Comparison of ENCODE assay signal across 25 cellular contexts in genomic region chr5:72425995-72426394, GRCh38.
DNase-seq lines count a peak whose midpoint lies in the region; ATAC-seq, FAIRE-seq and TF ChIP-seq lines count a peak whose summit lies in the region.
"Had no signal": no experiment of that assay in that cellular context is flagged by ENCODE, and none has a peak within 500 bp of the region (broad histone marks: within the 10 kb centered on the region; RNA-seq: fewer than 3 reads in every experiment).

No MANE protein-coding gene starts in this region.

- no TSS peak for BruUV-seq in K562 (replicated peaks; lab: Mats Ljungman, UMichigan)

- H3K9me3 ChIP-seq in A549 (no peaks in the 10 kb centered on the region), K562 (replicated peaks; ENCODE audit: control insufficient read depth, insufficient read depth, low read depth, low read length) (no peaks in the 10 kb centered on the region), tibial artery (no peaks in the 10 kb centered on the region)
- H3K9me3 ChIP-seq: BE2C; BLaER1 treated with 17β-estradiol and CSF1 and Interleukin-3, amounts not matched to agents 10 nM and 100 nM had no signal

- no peaks in the 10 kb centered on the region for H3K9me3 Mint-ChIP-seq in activated T-helper 2 cell treated with anti-CD3 and anti-CD28 coated beads, Interferon-gamma antibody, Interleukin-2, Interleukin-4, amounts not matched to agents 10 μg/mL and 5 μg/mL and 100 μg/mL, durations not matched to agents 14 hours and 24 hours and 36 hours
- H3K9me3 Mint-ChIP-seq: CD14-positive monocyte; CD4-positive, alpha-beta T cell; GM23338; H9 had no signal

- H3K27ac Mint-ChIP-seq in activated T-helper 2 cell treated with anti-CD3 and anti-CD28 coated beads, Interferon-gamma antibody, Interleukin-2, Interleukin-4, amounts not matched to agents 10 μg/mL and 5 μg/mL and 100 μg/mL, durations not matched to agents 14 hours and 24 hours and 36 hours, result no peak overlapping the region
- H3K27ac Mint-ChIP-seq: CD14-positive monocyte; CD4-positive, alpha-beta T cell; GM23338; H9 had no signal

- no peaks in the 10 kb centered on the region for H3K79me2 ChIP-seq in K562 (ENCODE audit: control insufficient read depth, insufficient read depth, low read length)

- H3K9me1 ChIP-seq in K562 (ENCODE audit: control insufficient read depth, insufficient read depth, low read length), result no peaks in the 10 kb centered on the region

- H3K27ac ChIP-seq in A549 (no peak overlapping the region), K562 (ENCODE audit: extremely low read depth, low read depth, low read length) (no peak overlapping the region), tibial artery (peak overlapping the region; percentile 68 to 72), dorsolateral prefrontal cortex (no peak overlapping the region)
- H3K27ac ChIP-seq: 22Rv1; BLaER1 treated with 17β-estradiol and CSF1 and Interleukin-3, amounts not matched to agents 10 nM and 100 nM had no signal

- H3K4me3 ChIP-seq in A549 (no peak overlapping the region), K562 (no peak overlapping the region), tibial artery (no peak overlapping the region), dorsolateral prefrontal cortex (no peak overlapping the region)
- H3K4me3 ChIP-seq: BLaER1 treated with 17β-estradiol and CSF1 and Interleukin-3, amounts not matched to agents 10 nM and 100 nM; GM23338 had no signal

- FAIRE-seq in A549 (lab: Jason Lieb, UNC) (peak; percentile 43), K562 (lab: Jason Lieb, UNC) (no peak)
- FAIRE-seq: A204.1, D721Med, GM12891, GM18507 had no signal

- H3K4me2 ChIP-seq in A549, result no peak overlapping the region
- H3K4me2 ChIP-seq in K562 (ENCODE audit: insufficient read depth, low read length), result no peak overlapping the region
- H3K4me2 ChIP-seq: BLaER1 treated with 17β-estradiol and CSF1 and Interleukin-3, amounts not matched to agents 10 nM and 100 nM; GM23338 had no signal

- 0 out of 3 replicates have a peak, but pooled peaks cover 7% of the 10 kb centered on the region for H3K4me1 ChIP-seq in A549
- H3K4me1 ChIP-seq in K562 (replicated peaks in 1 of 2; ENCODE audit: control insufficient read depth in 2 of 2, insufficient read depth in 2 of 2, low read length in 2 of 2), result no peaks in the 10 kb centered on the region; a peak in 1 of 5 replicates
- peaks cover 0 to 44% (median 17%) of the 10 kb centered on the region in 4 donors for H3K4me1 ChIP-seq in tibial artery
- H3K4me1 ChIP-seq: BE2C; BLaER1 treated with 17β-estradiol and CSF1 and Interleukin-3, amounts not matched to agents 10 nM and 100 nM had no signal

- TF ChIP-seq RAD21 in A549 (conservative IDR thresholded peaks at IDR 0.05 in 1 of 2, IDR thresholded peaks at IDR 0.05 in 1 of 2) (no peak), K562 (CRISPR knock-in tag; conservative IDR thresholded peaks at IDR 0.05 in 1 of 2, IDR thresholded peaks at IDR 0.05 in 1 of 2) (no peak)

- no peaks in the 10 kb centered on the region for H3K36me3 ChIP-seq in K562 (ENCODE audit: control insufficient read depth, insufficient read depth, low read length)
- no peaks in the 10 kb centered on the region for H3K36me3 ChIP-seq in tibial artery
- H3K36me3 ChIP-seq: BE2C; BLaER1 treated with 17β-estradiol and CSF1 and Interleukin-3, amounts not matched to agents 10 nM and 100 nM had no signal

- TF ChIP-seq POLR2A in A549 (IDR thresholded peaks at IDR 0.05; ENCODE audit: low read length) (no peak), K562 (conservative IDR thresholded peaks at IDR 0.05) (no peak)

- in situ Hi-C loops in K562 (cut with MboI), result no loop called here

- TF ChIP-seq CTCF in A549 (IDR thresholded peaks at IDR 0.05), result no peak
- no peak for TF ChIP-seq CTCF in K562 (IDR thresholded peaks at IDR 0.05 in 2 of 3, conservative IDR thresholded peaks at IDR 0.05 in 1 of 3; ENCODE audit: insufficient read depth in 2 of 3, low read depth in 1 of 3, low read length in 3 of 3)
- no peak for TF ChIP-seq CTCF in tibial artery (IDR thresholded peaks at IDR 0.05)
- TF ChIP-seq CTCF in dorsolateral prefrontal cortex (IDR thresholded peaks at IDR 0.05 in 54 of 56, conservative IDR thresholded peaks at IDR 0.05 in 2 of 56; ENCODE audit: low read depth in 1 of 56, partially characterized antibody in 56 of 56), result no peak

- no peaks in the 10 kb centered on the region for H3K36me3 Mint-ChIP-seq in activated T-helper 2 cell treated with anti-CD3 and anti-CD28 coated beads, Interferon-gamma antibody, Interleukin-2, Interleukin-4, amounts not matched to agents 10 μg/mL and 5 μg/mL and 100 μg/mL, durations not matched to agents 14 hours and 24 hours and 36 hours (ENCODE audit: low read depth)
- H3K36me3 Mint-ChIP-seq: CD14-positive monocyte; CD8-positive, alpha-beta memory T cell had no signal

- CTCF ChIA-PET in A549 (lab: Yijun Ruan, JAX), result interaction anchor here (0.7 to 1.7 kb wide), 2 partner anchors 13 to 106 kb away, joined by 3 to 6 read pairs; no protein-coding TSS in a partner anchor
- CTCF ChIA-PET in K562 (lab: Yijun Ruan, JAX; ENCODE audit: low intra/inter-chr PET ratio), result no interaction called here

- no peaks in the 10 kb centered on the region for H4K20me1 ChIP-seq in K562 (replicated peaks; ENCODE audit: control insufficient read depth, insufficient read depth, low read length)
- H4K20me1 ChIP-seq: BLaER1 treated with 17β-estradiol and CSF1 and Interleukin-3, amounts not matched to agents 10 nM and 100 nM had no signal

- no peaks in the 10 kb centered on the region for H3K4me1 Mint-ChIP-seq in activated T-helper 2 cell treated with anti-CD3 and anti-CD28 coated beads, Interferon-gamma antibody, Interleukin-2, Interleukin-4, amounts not matched to agents 10 μg/mL and 5 μg/mL and 100 μg/mL, durations not matched to agents 14 hours and 24 hours and 36 hours (ENCODE audit: low read depth)
- H3K4me1 Mint-ChIP-seq: CD14-positive monocyte; CD8-positive, alpha-beta memory T cell had no signal

- no peak overlapping the region for H3K9ac ChIP-seq in K562 (ENCODE audit: insufficient read depth in 1 of 2, low read depth in 2 of 2, low read length in 2 of 2)
- H3K9ac ChIP-seq: BLaER1 treated with 17β-estradiol and CSF1 and Interleukin-3, amounts not matched to agents 10 nM and 100 nM had no signal

- intact Hi-C loops in K562 (cut with micrococcal nuclease) (no loop called here), tibial artery (cut with DNase I; ENCODE audit: low total_unique reads) (no loop called here), dorsolateral prefrontal cortex (cut with DNase I) (no loop called here)
- intact Hi-C loops in activated T-helper 2 cell treated with anti-CD3 and anti-CD28 coated beads, Interferon-gamma antibody, Interleukin-2, Interleukin-4, amounts not matched to agents 10 μg/mL and 5 μg/mL and 100 μg/mL, durations not matched to agents 14 hours and 24 hours and 36 hours (cut with micrococcal nuclease), result no loop called here

- POLR2A ChIA-PET in A549 (lab: Yijun Ruan, JAX), result no interaction called here
- POLR2A ChIA-PET in K562 (lab: Yijun Ruan, JAX), result interaction anchor here (1.2 kb wide), 1 partner anchor 14 kb away, joined by 3 read pairs; no protein-coding TSS in a partner anchor

- TF ChIP-seq EP300 in A549 (IDR thresholded peaks at IDR 0.05) (no peak), K562 (IDR thresholded peaks at IDR 0.05; ENCODE audit: low read length) (no peak)

- ATAC-seq in A549, result no peak
- ATAC-seq in K562, result no peak
- ATAC-seq: GM23338, HCT116 had no signal

- no peak for DNase-seq in A549 (ENCODE audit: low read depth in 1 of 2, low spot score in 1 of 2)
- DNase-seq in OCI-M1 (lab: John Stamatoyannopoulos, UW), result peak; percentile 15
- peak in 1 of 4 experiments; percentile 12 for DNase-seq in K562 (ENCODE audit: extremely low read depth in 1 of 4, low spot score in 3 of 4)
- no peak for DNase-seq in tibial artery
- no peak for DNase-seq in dorsolateral prefrontal cortex
- DNase-seq in activated T-helper 2 cell treated with anti-CD3 and anti-CD28 coated beads, Interferon-gamma antibody, Interleukin-2, Interleukin-4, amounts not matched to agents 10 μg/mL and 5 μg/mL and 100 μg/mL, durations not matched to agents 14 hours and 24 hours and 36 hours (ENCODE audit: low spot score), result no peak
- no peak for DNase-seq in NCI-H1694 treated with DMSO at 0.1 percent for 48 hours (lab: John Stamatoyannopoulos, UW)
- DNase-seq: ACHN; AML-193; BE2C; CD4-positive, alpha-beta T cell; CD8-positive, alpha-beta memory T cell; DMS 273 treated with DMSO at 0.1 percent for 48 hours; DMS79; GF-D8; H9 had no signal

- H3K27me3 Mint-ChIP-seq in activated T-helper 2 cell treated with anti-CD3 and anti-CD28 coated beads, Interferon-gamma antibody, Interleukin-2, Interleukin-4, amounts not matched to agents 10 μg/mL and 5 μg/mL and 100 μg/mL, durations not matched to agents 14 hours and 24 hours and 36 hours (ENCODE audit: low read depth), result peaks cover 14% of the 10 kb centered on the region

- H3K27me3 ChIP-seq in K562 (ENCODE audit: control insufficient read depth in 2 of 2, insufficient read depth in 2 of 2, low read length in 2 of 2), result no peaks in the 10 kb centered on the region; a peak in 2 of 5 replicates
- no peaks in the 10 kb centered on the region for H3K27me3 ChIP-seq in tibial artery
- no peaks in the 10 kb centered on the region for H3K27me3 ChIP-seq in dorsolateral prefrontal cortex
- H3K27me3 ChIP-seq: BE2C; BLaER1 treated with 17β-estradiol and CSF1 and Interleukin-3, amounts not matched to agents 10 nM and 100 nM had no signal

- H2AFZ ChIP-seq in K562 (ENCODE audit: low read depth, low read length), result no peak overlapping the region
- H2AFZ ChIP-seq: GM23338 had no signal

- no peak overlapping the region for H3K4me3 Mint-ChIP-seq in activated T-helper 2 cell treated with anti-CD3 and anti-CD28 coated beads, Interferon-gamma antibody, Interleukin-2, Interleukin-4, amounts not matched to agents 10 μg/mL and 5 μg/mL and 100 μg/mL, durations not matched to agents 14 hours and 24 hours and 36 hours (ENCODE audit: low read depth)
- H3K4me3 Mint-ChIP-seq: CD14-positive monocyte; CD4-positive, alpha-beta T cell; CD8-positive, alpha-beta memory T cell; GM23338; H9 had no signal

TF ChIP-seq in A549, 52 proteins besides CTCF, POLR2A, EP300 and RAD21 (continues in another document):
- TF ChIP-seq RNF2 (IDR thresholded peaks at IDR 0.05; ENCODE audit: borderline replicate concordance, low read depth) (no peak), NFE2L2 (conservative IDR thresholded peaks at IDR 0.05; ENCODE audit: low read length) (no peak), FOSL2 (IDR thresholded peaks at IDR 0.05) (no peak), FOSL2 (CRISPR knock-in tag; IDR thresholded peaks at IDR 0.05) (no peak), ESRRA (IDR thresholded peaks at IDR 0.05; ENCODE audit: borderline replicate concordance, low read length) (no peak), CBX8 (IDR thresholded peaks at IDR 0.05) (no peak)

TF ChIP-seq in K562, 482 proteins besides CTCF, POLR2A, EP300 and RAD21 (continues in another document):
- TF ChIP-seq MAFG (tag; conservative IDR thresholded peaks at IDR 0.05), result peak; percentile 71

Comparison
In these comparisons a context has a peak if more than half of its experiments do, and no peak if none do; other contexts are left out.
1. H3K27ac ChIP-seq: peak in tibial artery (2 of 2); none in A549 (0 of 2), K562 (single experiment) and dorsolateral prefrontal cortex (0 of 59).
2. Of the 35 proteins assayed by ChIP-seq in both K562 and A549: peak only in K562: MAFK; only in A549: none; in both: none; in neither: 34.